9 cellular contexts compared by ENCODE assay signal in the genomic region with DNA sequence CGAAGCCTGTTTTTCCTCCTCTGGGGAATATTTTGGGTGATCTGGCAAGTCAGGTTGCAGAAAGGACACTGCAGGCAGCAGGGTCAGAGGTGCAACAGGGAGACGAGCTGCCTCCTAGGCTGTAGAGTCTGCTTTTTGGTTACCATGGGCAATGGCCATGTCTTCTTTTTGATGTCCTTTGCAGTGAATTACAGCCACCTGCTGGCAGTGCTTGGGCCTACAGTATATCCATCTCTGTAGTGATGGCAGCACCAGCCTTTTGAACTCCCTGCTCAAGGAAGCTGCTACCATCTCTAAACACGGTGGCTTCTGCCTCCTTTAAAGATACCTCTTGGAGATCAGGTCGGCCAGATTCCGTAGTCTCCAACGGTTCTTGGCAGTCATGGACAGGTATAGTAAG.
DNase-seq lines count a peak whose midpoint lies in the region; FAIRE-seq and TF ChIP-seq lines count a peak whose summit lies in the region.
"Had no signal": no experiment of that assay in that cellular context is flagged by ENCODE, and none has a peak within 500 bp of the region (broad histone marks: within the 10 kb centered on the region; RNA-seq: fewer than 3 reads in every experiment).

No MANE protein-coding gene starts in this region.

- H2BK20ac ChIP-seq in H1 (ENCODE audit: low read length) = no peak overlapping the region

- POLR2A ChIA-PET in H1 (lab: Charles Lee; ENCODE audit: partially characterized antibody) = interaction anchor here (0.6 to 1.9 kb wide), 2 partner anchors 74 to 99 kb away, joined by 3 to 4 read pairs; a partner anchor contains a TSS

- DNase-seq in ELR (ENCODE audit: low read depth) (peak; percentile 42), NCI-H526 treated with DMSO at 0.1 percent for 48 hours (lab: John Stamatoyannopoulos, UW) (peak; percentile 22), H1 (ENCODE audit: low read depth in 1 of 2, low spot score in 2 of 2) (no peak), NCI-H510A treated with DMSO at 0.1 percent for 48 hours (lab: John Stamatoyannopoulos, UW) (no peak)
- DNase-seq in stimulated activated CD4-positive, alpha-beta T cell treated with anti-CD3 and anti-CD28 coated beads, Interleukin-15, amount 100 ng/mL, for 24 hours = no peak
- DNase-seq in activated CD4-positive, alpha-beta T cell treated with anti-CD3 and anti-CD28 coated beads, Interleukin-2, amount 50 U/mL, for 1 hour = no peak
- no peak for DNase-seq in activated CD4-positive, CD25-positive, alpha-beta regulatory T cell (lab: John Stamatoyannopoulos, UW)
- DNase-seq: KG1 had no signal

- no peak overlapping the region for H4K8ac ChIP-seq in H1 (ENCODE audit: extremely low read depth, insufficient read depth, low read length)

- H2BK12ac ChIP-seq in H1 (ENCODE audit: low read depth, low read length) = no peak overlapping the region

- H3K14ac ChIP-seq in H1 (ENCODE audit: insufficient read length) = no peak overlapping the region

- no peak overlapping the region for H3K4me2 ChIP-seq in H1 (ENCODE audit: insufficient read depth in 1 of 2, low read depth in 2 of 2, low read length in 2 of 2)

- no peak overlapping the region for H3K4me3 ChIP-seq in H1 (ENCODE audit: extremely low read depth in 1 of 4, insufficient read depth in 2 of 4, low read depth in 3 of 4, low read length in 4 of 4)

- TF ChIP-seq CTCF in H1 (IDR thresholded peaks at IDR 0.05; ENCODE audit: control extremely low read depth in 1 of 3, insufficient read depth in 1 of 3, low read depth in 1 of 3, low read length in 3 of 3) = peak in 2 of 3 experiments; percentile 44 to 61; a peak in 3 of 4 replicates

- H3K18ac ChIP-seq in H1 (ENCODE audit: extremely low read depth, low read length) = no peak overlapping the region

- CTCF ChIA-PET in H1 (lab: Charles Lee; ENCODE audit: partially characterized antibody) = interaction anchor here (1.2 to 2.1 kb wide), 4 partner anchors 8 to 43 kb away, joined by 4 to 5 read pairs (median 4); no protein-coding TSS in a partner anchor

- FAIRE-seq in A204.1 (lab: Jason Lieb, UNC) = peak; percentile 14
- no peak for FAIRE-seq in H1 (lab: Jason Lieb, UNC)

- no peak overlapping the region for H3K27ac ChIP-seq in H1 (ENCODE audit: low read depth, low read length)

- H3K79me1 ChIP-seq in H1 (ENCODE audit: low read depth, low read length) = no peaks in the 10 kb centered on the region

- H3K23ac ChIP-seq in H1 (ENCODE audit: insufficient read length) = no peak overlapping the region

- WGBS in H1 (ENCODE audit: extremely low coverage in 1 of 2, insufficient coverage in 1 of 2, insufficient read length in 1 of 2, insufficient replicate concordance in 2 of 2, low coverage in 1 of 2, low lambda C conversion rate in 2 of 2, missing lambda C conversion rate in 1 of 2), 2 experiments = 73% methylated on average over 6 of the region's 6 CpGs; no CpG with 5 or more reads in 1 of the 2 experiments

- H4K20me1 ChIP-seq in H1 (replicated peaks in 1 of 2; ENCODE audit: control insufficient read depth in 1 of 2, insufficient read depth in 2 of 2, low read length in 2 of 2) = no peaks in the 10 kb centered on the region

- TF ChIP-seq RAD21 in H1 (IDR thresholded peaks at IDR 0.05 in 1 of 2, conservative IDR thresholded peaks at IDR 0.05 in 1 of 2; ENCODE audit: low read depth in 2 of 2, low read length in 2 of 2) = peak; percentile 46 to 59

- no peaks in the 10 kb centered on the region for H3K36me3 ChIP-seq in H1 (ENCODE audit: control insufficient read depth in 2 of 4, insufficient read depth in 4 of 4, low read length in 3 of 4)

- H2BK5ac ChIP-seq in H1 (ENCODE audit: low read depth, low read length) = no peak overlapping the region

- H2BK120ac ChIP-seq in H1 (replicated peaks; ENCODE audit: low read depth, low read length) = no peak overlapping the region

- H3K4me1 ChIP-seq in H1 (replicated peaks in 1 of 4; ENCODE audit: control insufficient read depth in 3 of 4, insufficient read depth in 4 of 4, low read length in 3 of 4) = no peaks in the 10 kb centered on the region

- H3K9ac ChIP-seq in H1 (replicated peaks in 1 of 4; ENCODE audit: extremely low read depth in 1 of 4, low read depth in 3 of 4, low read length in 3 of 4) = no peak overlapping the region

- TF ChIP-seq EP300 in H1 (IDR thresholded peaks at IDR 0.05; ENCODE audit: borderline replicate concordance in 1 of 2, low read depth in 2 of 2, low read length in 2 of 2) = no peak

- peaks cover 0 to 11% of the 10 kb centered on the region in 2 experiments; a peak in 2 of 4 replicates for H3K9me3 ChIP-seq in H1 (ENCODE audit: insufficient read depth in 2 of 2, low read depth in 1 of 2, low read length in 1 of 2)

- no peak overlapping the region for H2AK5ac ChIP-seq in H1 (ENCODE audit: low read depth, low read length)

- no peak for TF ChIP-seq POLR2A in H1 (IDR thresholded peaks at IDR 0.05; ENCODE audit: control extremely low read depth in 1 of 2, low read depth in 2 of 2, low read length in 2 of 2)

- H3K23me2 ChIP-seq in H1 (ENCODE audit: low read depth, low read length) = no peaks in the 10 kb centered on the region

- no peak overlapping the region for H4K5ac ChIP-seq in H1 (ENCODE audit: insufficient read length, low read depth, low read length)

- no peaks in the 10 kb centered on the region; a peak in 1 of 7 replicates for H3K27me3 ChIP-seq in H1 (replicated peaks in 1 of 4; ENCODE audit: control insufficient read depth in 3 of 4, extremely low read depth in 1 of 4, insufficient read depth in 3 of 4, low read length in 3 of 4)

- H4K91ac ChIP-seq in H1 (replicated peaks; ENCODE audit: insufficient read length, low read length) = no peak overlapping the region

- H2AFZ ChIP-seq in H1 (ENCODE audit: low read length) = no peak overlapping the region

- H2BK15ac ChIP-seq in H1 (ENCODE audit: low read length) = no peak overlapping the region

- H3K79me2 ChIP-seq in H1 (ENCODE audit: control insufficient read depth in 1 of 2, insufficient read depth in 2 of 2, low read length in 2 of 2) = no peaks in the 10 kb centered on the region

- no peak overlapping the region for H3K56ac ChIP-seq in H1 (replicated peaks; ENCODE audit: insufficient read length, low read depth, low read length)

- H3K4ac ChIP-seq in H1 (replicated peaks; ENCODE audit: insufficient read length, low read depth, low read length) = no peak overlapping the region

TF ChIP-seq in H1, 55 proteins besides CTCF, POLR2A, EP300 and RAD21:
- TF ChIP-seq JUN (IDR thresholded peaks at IDR 0.05; ENCODE audit: low read depth, low read length) = no peak
- no peak for TF ChIP-seq EGR1 (IDR thresholded peaks at IDR 0.05; ENCODE audit: borderline replicate concordance, low read depth, low read length)
- no peak for TF ChIP-seq BACH1 (IDR thresholded peaks at IDR 0.05; ENCODE audit: low read length)
- no peak for TF ChIP-seq FOSL1 (IDR thresholded peaks at IDR 0.05; ENCODE audit: insufficient read depth, low read depth, low read length)
- TF ChIP-seq KDM5A (IDR thresholded peaks at IDR 0.05; ENCODE audit: low read length) = no peak
TF ChIP-seq in H1: peak in this region for 0.

Comparison
In these comparisons a context has a peak if more than half of its experiments do, and no peak if none do; other contexts are left out.
1. DNase-seq: peak in ELR (single experiment) and NCI-H526 treated with DMSO at 0.1 percent for 48 hours (single experiment); none in H1 (0 of 2), stimulated activated CD4-positive, alpha-beta T cell treated with anti-CD3 and anti-CD28 coated beads, Interleukin-15, amount 100 ng/mL, for 24 hours (single experiment), activated CD4-positive, alpha-beta T cell treated with anti-CD3 and anti-CD28 coated beads, Interleukin-2, amount 50 U/mL, for 1 hour (single experiment), activated CD4-positive, CD25-positive, alpha-beta regulatory T cell (0 of 4) and NCI-H510A treated with DMSO at 0.1 percent for 48 hours (single experiment).